Comparison of ENCODE assay signal across 19 cellular contexts in the genomic region with DNA sequence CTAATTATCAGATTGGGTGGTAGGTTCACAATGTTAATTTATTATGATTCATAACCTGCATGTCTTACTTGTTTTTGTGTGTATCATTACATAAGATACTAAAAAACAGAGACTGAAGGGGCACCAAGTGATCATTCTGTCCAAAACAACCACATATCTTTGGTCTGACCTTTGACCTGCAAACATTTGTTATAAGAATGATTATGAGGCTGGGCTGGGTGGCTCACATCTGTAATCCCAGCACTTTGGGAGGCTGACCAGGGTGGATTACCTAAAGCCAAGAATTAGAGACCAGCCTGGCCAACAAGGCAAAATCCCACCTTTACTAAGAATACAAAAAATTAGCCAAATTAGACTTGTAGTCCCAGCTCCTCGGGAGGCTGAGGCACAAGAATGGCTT.
"Had no signal": no experiment of that assay in that cellular context is flagged by ENCODE, and none has a peak within 500 bp of the region (broad histone marks: within the 10 kb centered on the region; RNA-seq: fewer than 3 reads in every experiment).

No MANE protein-coding gene starts in this region.

- H3K27ac ChIP-seq: coronary artery, heart left ventricle, left ventricle myocardium inferior, lower lobe of right lung, neural progenitor cell, pancreas, tibial nerve had no signal

- H3K9me3 ChIP-seq: heart left ventricle, left ventricle myocardium inferior, lower lobe of right lung, pancreas, tibial nerve had no signal

- ATAC-seq: heart left ventricle; lower lobe of right lung; natural killer cell treated with Interleukin-12 subunit alpha and Interleukin-12 subunit beta and Interleukin-15 and Interleukin-18, amount 100 ng/mL, for 72 hours; pancreas; right cardiac atrium; stimulated activated effector memory CD8-positive, alpha-beta T cell treated with anti-CD3 and anti-CD28 coated beads, Interleukin-12 subunit alpha, Interleukin-12 subunit beta, amount 100 ng/mL, for 72 hours; stimulated activated naive CD8-positive, alpha-beta T cell treated with anti-CD3 and anti-CD28 coated beads, Interleukin-15, Interleukin-2, amounts not matched to agents 100 U/mL and 50 U/mL, for 24 hours had no signal

- H3K27me3 ChIP-seq: heart left ventricle, neural progenitor cell, pancreas, tibial nerve had no signal

- DNase-seq: effector CD8-positive, alpha-beta T cell; heart left ventricle; hippocampal formation; islet precursor cell; left ventricle myocardium inferior; lower lobe of right lung; midbrain; nucleus accumbens; pancreas; right cardiac atrium; stimulated activated CD4-positive, alpha-beta T cell treated with anti-CD3 and anti-CD28 coated beads, Interleukin-4, amount 100 ng/mL, for 1 hour; stimulated activated CD8-positive, alpha-beta memory T cell treated with anti-CD3 and anti-CD28 coated beads, Interleukin-4, amount 100 ng/mL, for 48 hours; stimulated activated naive CD8-positive, alpha-beta T cell treated with anti-CD3 and anti-CD28 coated beads, Interleukin-15, Interleukin-2, amounts not matched to agents 100 U/mL and 50 U/mL, for 24 hours had no signal

- H2AFZ ChIP-seq: neural progenitor cell had no signal

- FAIRE-seq: frontal cortex, pancreas had no signal

- H3K4me2 ChIP-seq: neural progenitor cell had no signal

- H3K4me1 ChIP-seq: left ventricle myocardium inferior, lower lobe of right lung, neural progenitor cell had no signal

- H3K9ac ChIP-seq: neural progenitor cell had no signal

- H3K4me3 ChIP-seq: coronary artery, heart left ventricle, left ventricle myocardium inferior, lower lobe of right lung, neural progenitor cell, pancreas, tibial nerve had no signal
